8 cellular contexts compared by ENCODE assay signal in the genomic region with DNA sequence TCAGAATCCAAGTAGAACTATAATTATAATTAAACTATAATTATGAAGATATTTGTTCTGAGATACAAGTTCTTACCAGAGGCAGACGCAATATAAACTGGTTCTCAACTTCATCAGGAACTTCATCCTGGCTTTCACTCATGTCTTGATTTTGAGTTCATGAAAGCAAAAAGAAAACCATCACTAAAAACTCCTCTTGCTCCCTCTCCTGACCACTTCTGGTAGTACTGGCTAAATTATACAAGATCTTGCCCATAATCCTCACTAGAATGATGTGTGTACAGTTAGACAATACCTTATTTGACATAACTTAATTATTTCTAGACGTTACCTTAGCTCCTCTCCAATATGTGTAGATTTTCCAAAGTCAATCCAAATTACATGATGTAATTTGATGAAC. TPM values are rescaled to one million over a fixed set of nuclear protein-coding genes. Genes with fewer than 3 reads are reported as not detected.
DNase-seq lines count a peak whose midpoint lies in the region; ATAC-seq and TF ChIP-seq lines count a peak whose summit lies in the region.

No MANE protein-coding gene starts in this region.

- no peaks in the 10 kb centered on the region for H3K27me3 ChIP-seq in neuronal stem cell (ENCODE audit: control insufficient read depth in 3 of 3, insufficient read depth in 3 of 3, low read depth in 1 of 3, low read length in 3 of 3)

- no peaks in the 10 kb centered on the region for H3K4me1 Mint-ChIP-seq in endothelial cell (ENCODE audit: unreplicated experiment)

- no peak overlapping the region for H3K9ac ChIP-seq in neuronal stem cell (ENCODE audit: low read depth, low read length, poor library complexity)

- H4K8ac ChIP-seq in neuronal stem cell (ENCODE audit: low read depth, low read length): no peak overlapping the region

- no peaks in the 10 kb centered on the region for H3K79me1 ChIP-seq in neuronal stem cell (ENCODE audit: low read depth, low read length)

- DNase-seq in ACHN (peak; percentile 29), GM04504 (ENCODE audit: low read depth) (peak; percentile 18), HT-29 (ENCODE audit: low spot score) (peak; percentile 78), OCI-M1 (lab: John Stamatoyannopoulos, UW) (peak; percentile 72), endothelial cell (ENCODE audit: low spot score) (peak; percentile 35), neuronal stem cell (ENCODE audit: low spot score) (peak; percentile 12)
- DNase-seq in stimulated activated naive CD4-positive, alpha-beta T cell treated with Interleukin-2 at 50 U/mL for 16 hours (lab: John Stamatoyannopoulos, UW): no peak

- in situ Hi-C loops in ACHN (cut with HindIII; ENCODE audit: low pct_ligation_motif_present, low pct_unique_long_range_greater_than_20kb, low sequenced_read_pairs): no loop called here

- no peak overlapping the region for H2BK15ac ChIP-seq in neuronal stem cell (ENCODE audit: low read length)

- H3K27ac Mint-ChIP-seq in endothelial cell (ENCODE audit: unreplicated experiment): no peak overlapping the region

- H3K4ac ChIP-seq in neuronal stem cell (ENCODE audit: low read length): no peak overlapping the region

- no peaks in the 10 kb centered on the region for H3K4me1 ChIP-seq in neuronal stem cell (ENCODE audit: control insufficient read depth in 2 of 2, insufficient read depth in 1 of 2, low read depth in 1 of 2, low read length in 2 of 2)

- H2BK12ac ChIP-seq in neuronal stem cell (ENCODE audit: low read length): no peak overlapping the region

- H3K4me3 Mint-ChIP-seq in endothelial cell (ENCODE audit: unreplicated experiment): no peak overlapping the region

- H3K36me3 Mint-ChIP-seq in endothelial cell (ENCODE audit: low read depth, unreplicated experiment): no peaks in the 10 kb centered on the region

- no peaks in the 10 kb centered on the region for H3K36me3 ChIP-seq in neuronal stem cell (replicated peaks in 1 of 2; ENCODE audit: control insufficient read depth in 2 of 2, insufficient read depth in 2 of 2, low read length in 2 of 2)

- no CpG with 5 or more reads among the region's 2 CpGs for WGBS in neuronal stem cell (ENCODE audit: extremely low coverage in 2 of 2, insufficient read length in 2 of 2, insufficient replicate concordance in 1 of 2), 2 donors

- peak; percentile 29 for TF ChIP-seq CTCF in endothelial cell (IDR thresholded peaks at IDR 0.05; ENCODE audit: unreplicated experiment)

- no peak overlapping the region for H3K4me3 ChIP-seq in neuronal stem cell (ENCODE audit: low read length in 2 of 2)

- no peaks in the 10 kb centered on the region for H3K9me3 ChIP-seq in neuronal stem cell (replicated peaks in 1 of 2; ENCODE audit: control insufficient read depth in 2 of 2, insufficient read depth in 1 of 2, low read depth in 1 of 2, low read length in 2 of 2)

- no peaks in the 10 kb centered on the region for H3K27me3 Mint-ChIP-seq in endothelial cell (ENCODE audit: unreplicated experiment)

- no peak overlapping the region for H4K91ac ChIP-seq in neuronal stem cell (ENCODE audit: low read depth, low read length, poor library complexity)

- H3K4me2 ChIP-seq in neuronal stem cell (ENCODE audit: insufficient read depth, low read length, poor library complexity, severe bottlenecking): no peak overlapping the region

- no peak overlapping the region for H3K14ac ChIP-seq in neuronal stem cell (ENCODE audit: low read length)

- H3K18ac ChIP-seq in neuronal stem cell (ENCODE audit: low read length): no peak overlapping the region

- no peak overlapping the region for H2AFZ ChIP-seq in neuronal stem cell (ENCODE audit: low read length)

- no peak overlapping the region for H3K23ac ChIP-seq in neuronal stem cell (ENCODE audit: low read depth, low read length, poor library complexity)

- H2BK5ac ChIP-seq in neuronal stem cell (ENCODE audit: low read length): no peak overlapping the region

- no peaks in the 10 kb centered on the region for H3K9me3 Mint-ChIP-seq in endothelial cell (ENCODE audit: unreplicated experiment)

- ATAC-seq in GM21737 (IDR thresholded peaks at IDR 0.05; ENCODE audit: unreplicated experiment): no peak

- H2AK5ac ChIP-seq in neuronal stem cell (ENCODE audit: low read depth, low read length): no peak overlapping the region

- no peak overlapping the region for H3K27ac ChIP-seq in neuronal stem cell (replicated peaks; ENCODE audit: low read length)

- no peak overlapping the region for H2BK120ac ChIP-seq in neuronal stem cell (ENCODE audit: low read depth, low read length)

RNA-seq across cellular contexts. Expression of gene TAF7L, which starts 3.7 kb away (rescaled TPM):
- total RNA-seq in HT-29 (2014; rRNA removed; shearing (Covaris generic)): not detected in 2 replicates
- total RNA-seq in endothelial cell (ENCODE audit: unreplicated experiment): 0.31 TPM
- 0.03 TPM for polyA plus RNA-seq in neuronal stem cell (2013, experiment 1 of 2)
- 0.04 TPM for polyA plus RNA-seq in neuronal stem cell (2013, experiment 2 of 2)
